Comparison of ENCODE assay signal across 12 cellular contexts in genomic region chr11:1748467-1749019, GRCh38. TPM values are rescaled to one million over a fixed set of nuclear protein-coding genes. Genes with fewer than 3 reads are reported as not detected.
DNase-seq lines count a peak whose midpoint lies in the region; ATAC-seq and TF ChIP-seq lines count a peak whose summit lies in the region.
"Had no signal": no experiment of that assay in that cellular context is flagged by ENCODE, and none has a peak within 500 bp of the region (broad histone marks: within the 10 kb centered on the region; RNA-seq: fewer than 3 reads in every experiment).

No MANE protein-coding gene starts in this region.

- TF ChIP-seq CTCF in chondrocyte (IDR thresholded peaks at IDR 0.05) (no peak), right lobe of liver (IDR thresholded peaks at IDR 0.05) (no peak)

- H3K4me1 ChIP-seq in right lobe of liver (peaks cover 0 to 8% (median 0%) of the 10 kb centered on the region in 4 donors), subcutaneous abdominal adipose tissue (ENCODE audit: control insufficient read depth in 5 of 5, insufficient read depth in 5 of 5, low read length in 5 of 5) (peaks cover 6 to 89% (median 68%) of the 10 kb centered on the region in 5 donors)

- DNase-seq in MG63 (no peak), chondrocyte (ENCODE audit: low spot score) (no peak), right lobe of liver (no peak)
- no peak for DNase-seq in activated T-helper 2 cell treated with anti-CD3 and anti-CD28 coated beads, Interferon-gamma antibody, Interleukin-2, Interleukin-4, amounts not matched to agents 10 μg/mL and 5 μg/mL and 100 μg/mL, durations not matched to agents 14 hours and 24 hours and 36 hours (ENCODE audit: low spot score)
- DNase-seq: amniotic stem cell, NCI-H510A treated with DMSO at 0.1 percent for 48 hours, WERI-Rb-1 had no signal

- peaks cover 73% of the 10 kb centered on the region for H3K4me1 Mint-ChIP-seq in chondrocyte (ENCODE audit: low read depth)
- H3K4me1 Mint-ChIP-seq in activated T-helper 2 cell treated with anti-CD3 and anti-CD28 coated beads, Interferon-gamma antibody, Interleukin-2, Interleukin-4, amounts not matched to agents 10 μg/mL and 5 μg/mL and 100 μg/mL, durations not matched to agents 14 hours and 24 hours and 36 hours (ENCODE audit: low read depth) = no peaks in the 10 kb centered on the region
- peaks cover 27% of the 10 kb centered on the region for H3K4me1 Mint-ChIP-seq in stimulated activated memory B cell treated with anti-CD40 and anti-IgM and Interleukin-4, amounts not matched to agents 10 μg/mL and 1 μg/mL and 100 μg/mL, for 72 hours

- no peak overlapping the region for H3K27ac Mint-ChIP-seq in chondrocyte (ENCODE audit: unreplicated experiment)
- H3K27ac Mint-ChIP-seq in activated T-helper 2 cell treated with anti-CD3 and anti-CD28 coated beads, Interferon-gamma antibody, Interleukin-2, Interleukin-4, amounts not matched to agents 10 μg/mL and 5 μg/mL and 100 μg/mL, durations not matched to agents 14 hours and 24 hours and 36 hours = no peak overlapping the region
- H3K27ac Mint-ChIP-seq in stimulated activated memory B cell treated with anti-CD40 and anti-IgM and Interleukin-4, amounts not matched to agents 10 μg/mL and 1 μg/mL and 100 μg/mL, for 72 hours = no peak overlapping the region
- H3K27ac Mint-ChIP-seq: IgD-negative memory B cell had no signal

- H3K9me3 ChIP-seq in MG63 (no peaks in the 10 kb centered on the region), right lobe of liver (no peaks in the 10 kb centered on the region), subcutaneous abdominal adipose tissue (ENCODE audit: control insufficient read depth in 5 of 5, low read length in 5 of 5) (peaks cover 0 to 3% (median 0%) of the 10 kb centered on the region in 5 donors)
- H3K9me3 ChIP-seq: left lung had no signal

- H3K36me3 Mint-ChIP-seq in chondrocyte (ENCODE audit: low read depth) = peaks cover 29% of the 10 kb centered on the region
- H3K36me3 Mint-ChIP-seq in activated T-helper 2 cell treated with anti-CD3 and anti-CD28 coated beads, Interferon-gamma antibody, Interleukin-2, Interleukin-4, amounts not matched to agents 10 μg/mL and 5 μg/mL and 100 μg/mL, durations not matched to agents 14 hours and 24 hours and 36 hours (ENCODE audit: low read depth) = peaks cover 3% of the 10 kb centered on the region
- H3K36me3 Mint-ChIP-seq in stimulated activated memory B cell treated with anti-CD40 and anti-IgM and Interleukin-4, amounts not matched to agents 10 μg/mL and 1 μg/mL and 100 μg/mL, for 72 hours = peaks cover 10% of the 10 kb centered on the region

- H3K27me3 ChIP-seq in MG63 (peaks cover 10% of the 10 kb centered on the region), right lobe of liver (no peaks in the 10 kb centered on the region), subcutaneous abdominal adipose tissue (ENCODE audit: control insufficient read depth in 5 of 5, insufficient read depth in 4 of 5, low read length in 5 of 5) (peaks cover 4 to 10% (median 6%) of the 10 kb centered on the region in 5 donors)

- H3K4me3 ChIP-seq in MG63 (peak overlapping the region; percentile 13; the same call in 1 of the 2 replicates), right lobe of liver (peak overlapping the region; percentile 36 to 45 (median 42)), subcutaneous abdominal adipose tissue (ENCODE audit: low read depth in 1 of 5, low read length in 5 of 5) (peak overlapping the region in 3 of 5 donors; percentile 31 to 51 (median 44))

- ATAC-seq in right lobe of liver (no peak), GM18868 (IDR thresholded peaks at IDR 0.05; ENCODE audit: unreplicated experiment) (no peak)
- no peak for ATAC-seq in stimulated activated memory B cell treated with anti-CD40 and anti-IgM and Interleukin-4, amounts not matched to agents 10 μg/mL and 1 μg/mL and 100 μg/mL, for 72 hours

- no peaks in the 10 kb centered on the region; the same call in 1 of the 2 replicates for H3K36me3 ChIP-seq in MG63
- peaks cover 0 to 14% (median 6%) of the 10 kb centered on the region in 4 donors for H3K36me3 ChIP-seq in right lobe of liver
- peaks cover 0 to 21% (median 16%) of the 10 kb centered on the region in 5 donors for H3K36me3 ChIP-seq in subcutaneous abdominal adipose tissue (ENCODE audit: control insufficient read depth in 5 of 5, insufficient read depth in 5 of 5, low read length in 5 of 5)
- H3K36me3 ChIP-seq: WERI-Rb-1 had no signal

- TF ChIP-seq POLR2A in right lobe of liver (IDR thresholded peaks at IDR 0.05) = no peak

- H3K9ac ChIP-seq in subcutaneous abdominal adipose tissue (ENCODE audit: low read length in 5 of 5) = peak overlapping the region in 1 of 5 donors; percentile 17

- intact Hi-C loops in right lobe of liver (cut with DNase I) = loop anchor here in 1 of 2 donors (10.0 kb wide), 1 partner anchor 94 kb away; no protein-coding TSS in a partner anchor
- intact Hi-C loops in activated T-helper 2 cell treated with anti-CD3 and anti-CD28 coated beads, Interferon-gamma antibody, Interleukin-2, Interleukin-4, amounts not matched to agents 10 μg/mL and 5 μg/mL and 100 μg/mL, durations not matched to agents 14 hours and 24 hours and 36 hours (cut with micrococcal nuclease) = no loop called here

- peak overlapping the region; percentile 92 for H3K4me3 Mint-ChIP-seq in chondrocyte (ENCODE audit: unreplicated experiment)
- no peak overlapping the region for H3K4me3 Mint-ChIP-seq in activated T-helper 2 cell treated with anti-CD3 and anti-CD28 coated beads, Interferon-gamma antibody, Interleukin-2, Interleukin-4, amounts not matched to agents 10 μg/mL and 5 μg/mL and 100 μg/mL, durations not matched to agents 14 hours and 24 hours and 36 hours (ENCODE audit: low read depth)
- H3K4me3 Mint-ChIP-seq in stimulated activated memory B cell treated with anti-CD40 and anti-IgM and Interleukin-4, amounts not matched to agents 10 μg/mL and 1 μg/mL and 100 μg/mL, for 72 hours = no peak overlapping the region

- H3K27me3 Mint-ChIP-seq in chondrocyte (ENCODE audit: low read depth) = no peaks in the 10 kb centered on the region
- H3K27me3 Mint-ChIP-seq in activated T-helper 2 cell treated with anti-CD3 and anti-CD28 coated beads, Interferon-gamma antibody, Interleukin-2, Interleukin-4, amounts not matched to agents 10 μg/mL and 5 μg/mL and 100 μg/mL, durations not matched to agents 14 hours and 24 hours and 36 hours (ENCODE audit: low read depth) = peaks cover 18% of the 10 kb centered on the region
- H3K27me3 Mint-ChIP-seq in stimulated activated memory B cell treated with anti-CD40 and anti-IgM and Interleukin-4, amounts not matched to agents 10 μg/mL and 1 μg/mL and 100 μg/mL, for 72 hours = peaks cover 21% of the 10 kb centered on the region

- no peaks in the 10 kb centered on the region for H3K9me3 Mint-ChIP-seq in chondrocyte (ENCODE audit: low read depth)
- peaks cover 9% of the 10 kb centered on the region for H3K9me3 Mint-ChIP-seq in activated T-helper 2 cell treated with anti-CD3 and anti-CD28 coated beads, Interferon-gamma antibody, Interleukin-2, Interleukin-4, amounts not matched to agents 10 μg/mL and 5 μg/mL and 100 μg/mL, durations not matched to agents 14 hours and 24 hours and 36 hours
- H3K9me3 Mint-ChIP-seq in stimulated activated memory B cell treated with anti-CD40 and anti-IgM and Interleukin-4, amounts not matched to agents 10 μg/mL and 1 μg/mL and 100 μg/mL, for 72 hours = peaks cover 7% of the 10 kb centered on the region

- H3K27ac ChIP-seq in right lobe of liver (peak overlapping the region; percentile 33 to 69 (median 44)), subcutaneous abdominal adipose tissue (ENCODE audit: low read depth, low read length) (no peak overlapping the region)
- H3K27ac ChIP-seq: left lung, WERI-Rb-1 had no signal

- WGBS in right lobe of liver (ENCODE audit: insufficient coverage, low coverage, low lambda C conversion rate, missing lambda C conversion rate) = no CpG with 5 or more reads among the region's 61 CpGs

RNA-seq across cellular contexts. Expression of gene IFITM10, which starts 1.9 kb away (rescaled TPM):
- total RNA-seq in MG63 (2014; rRNA removed; shearing (Covaris generic); ENCODE audit: low replicate concordance) = 0.03 and 1.8 TPM in 2 replicates
- 39.8 to 159 TPM (median 41.2 TPM) in 3 replicates for total RNA-seq in chondrocyte
- 10 to 100 TPM in 1 of 6 experiments, 1 to 10 TPM in 5; 1.3 to 11.4 (median 6.7) TPM for total RNA-seq in right lobe of liver
- total RNA-seq in activated T-helper 2 cell treated with anti-CD3 and anti-CD28 coated beads, Interferon-gamma antibody, Interleukin-2, Interleukin-4, amounts not matched to agents 10 μg/mL and 5 μg/mL and 100 μg/mL, durations not matched to agents 14 hours and 24 hours and 36 hours = 0.14 and 0.34 TPM in 2 replicates

RNA-seq across cellular contexts. Expression of gene CTSD, which starts 15.2 kb away (rescaled TPM):
- 201 and 234 TPM in 2 replicates for total RNA-seq in MG63 (2014; rRNA removed; shearing (Covaris generic); ENCODE audit: low replicate concordance)
- total RNA-seq in chondrocyte = 935 to 3,230 TPM (median 949 TPM) in 3 replicates
- 1,000 to 10,000 TPM in 3 of 6 experiments, 100 to 1,000 TPM in 3; 515 to 1,549 (median 1,009) TPM for total RNA-seq in right lobe of liver
- 73.5 and 76.3 TPM in 2 replicates for total RNA-seq in activated T-helper 2 cell treated with anti-CD3 and anti-CD28 coated beads, Interferon-gamma antibody, Interleukin-2, Interleukin-4, amounts not matched to agents 10 μg/mL and 5 μg/mL and 100 μg/mL, durations not matched to agents 14 hours and 24 hours and 36 hours

RNA-seq across cellular contexts. Expression of gene KRTAP5-6, which starts 51.5 kb away (rescaled TPM):
- total RNA-seq in MG63 (2014; rRNA removed; shearing (Covaris generic); ENCODE audit: low replicate concordance) = not detected in 2 replicates
- total RNA-seq in chondrocyte (not detected in 3 replicates), right lobe of liver (1 to 10 TPM in 3 of 6 experiments, under 1 TPM in 2, not detected in 1; 0.79 to 1.5 (median 1.2) TPM)
- not detected in 2 replicates for total RNA-seq in activated T-helper 2 cell treated with anti-CD3 and anti-CD28 coated beads, Interferon-gamma antibody, Interleukin-2, Interleukin-4, amounts not matched to agents 10 μg/mL and 5 μg/mL and 100 μg/mL, durations not matched to agents 14 hours and 24 hours and 36 hours
- total RNA-seq: left lung had no signal
